Comparison of ENCODE assay signal across 1 cellular context in the genomic region with DNA sequence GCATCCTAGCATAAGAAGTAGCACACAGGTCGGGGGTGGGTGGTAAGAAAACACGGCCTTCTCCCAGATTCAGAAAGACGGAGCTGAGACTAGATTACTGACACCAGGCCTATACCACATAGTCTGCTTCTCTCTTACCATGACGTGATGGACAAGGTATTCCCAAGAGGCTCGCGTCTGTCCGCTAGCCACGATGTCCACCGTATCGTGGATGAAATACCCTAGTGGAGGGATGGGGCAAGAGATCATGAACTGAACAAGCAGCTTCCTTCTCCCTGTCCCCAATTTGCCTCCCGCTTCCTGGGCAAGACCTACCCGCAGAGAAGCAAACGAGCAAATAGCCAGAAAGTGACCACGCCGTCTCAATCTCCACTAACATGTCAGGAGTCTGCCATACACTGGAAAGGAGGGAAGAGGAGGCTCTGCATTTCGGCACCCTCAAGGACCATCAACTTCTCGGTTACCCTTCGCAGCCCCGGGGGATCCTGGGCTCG.
TF ChIP-seq lines count a peak whose summit lies in the region.

No MANE protein-coding gene starts in this region.

TF ChIP-seq in HEK293, 187 proteins besides CTCF, POLR2A, EP300 and RAD21 (continued from another document and continues in another):
- TF ChIP-seq ZIC2 (tag by site-specific recombination; IDR thresholded peaks at IDR 0.05) (no peak), ZNF449 (tag by site-specific recombination; IDR thresholded peaks at IDR 0.05) (no peak), ZNF324 (tag by site-specific recombination; IDR thresholded peaks at IDR 0.05) (peak; percentile 80), ZNF660 (tag by site-specific recombination; IDR thresholded peaks at IDR 0.05) (peak; percentile 1; the same call in 1 of the 2 replicates), ZNF514 (tag by site-specific recombination; IDR thresholded peaks at IDR 0.05) (no peak), ZBTB26 (tag by site-specific recombination; optimal IDR thresholded peaks at IDR 0.05) (no peak), ZNF561 (tag by site-specific recombination; IDR thresholded peaks at IDR 0.05; ENCODE audit: borderline replicate concordance) (0 out of 2 replicates have a peak, but pooled peaks have one; percentile 53), ZBTB21 (tag by site-specific recombination; IDR thresholded peaks at IDR 0.05) (peak; percentile 50), MYNN (tag by site-specific recombination; IDR thresholded peaks at IDR 0.05; ENCODE audit: borderline replicate concordance) (no peak), FEZF1 (tag by site-specific recombination; IDR thresholded peaks at IDR 0.05) (no peak), KLF16 (tag by site-specific recombination; IDR thresholded peaks at IDR 0.05) (no peak), ZNF221 (tag by site-specific recombination; IDR thresholded peaks at IDR 0.05; ENCODE audit: borderline replicate concordance) (no peak), ZNF670 (tag by site-specific recombination; IDR thresholded peaks at IDR 0.05; ENCODE audit: low read depth) (no peak), ZNF404 (tag by site-specific recombination; IDR thresholded peaks at IDR 0.05) (no peak), ZNF580 (tag by site-specific recombination; IDR thresholded peaks at IDR 0.05) (no peak), ZNF510 (tag by site-specific recombination; IDR thresholded peaks at IDR 0.05; ENCODE audit: insufficient replicate concordance) (no peak), ZNF639 (tag by site-specific recombination; IDR thresholded peaks at IDR 0.05) (peak; percentile 52; the same call in 1 of the 2 replicates), ZFHX2 (tag by site-specific recombination; conservative IDR thresholded peaks at IDR 0.05) (0 out of 2 replicates have a peak, but pooled peaks have one; percentile 36), ZNF223 (tag by site-specific recombination; IDR thresholded peaks at IDR 0.05) (no peak), ZNF394 (tag by site-specific recombination; IDR thresholded peaks at IDR 0.05; ENCODE audit: borderline replicate concordance) (peak; percentile 83), WT1 (tag by site-specific recombination; IDR thresholded peaks at IDR 0.05) (no peak; the same call in 1 of the 2 replicates), ZNF501 (tag by site-specific recombination; IDR thresholded peaks at IDR 0.05) (peak; percentile 78; the same call in 1 of the 2 replicates), ZNF629 (tag by site-specific recombination; IDR thresholded peaks at IDR 0.05) (peak; percentile 92), ZNF112 (tag by site-specific recombination; IDR thresholded peaks at IDR 0.05) (no peak), ZBTB44 (tag by site-specific recombination; IDR thresholded peaks at IDR 0.05) (no peak), ZNF26 (tag by site-specific recombination; IDR thresholded peaks at IDR 0.05) (no peak), SCRT1 (tag by site-specific recombination; IDR thresholded peaks at IDR 0.05; ENCODE audit: borderline replicate concordance) (no peak), KLF8 (tag by site-specific recombination; IDR thresholded peaks at IDR 0.05) (0 out of 2 replicates have a peak, but pooled peaks have one; percentile 2), ZBTB20 (tag by site-specific recombination; IDR thresholded peaks at IDR 0.05) (no peak), ZNF114 (tag by site-specific recombination; IDR thresholded peaks at IDR 0.05) (no peak), ZNF600 (tag by site-specific recombination; IDR thresholded peaks at IDR 0.05) (peak; percentile 72), KLF1 (tag by site-specific recombination; IDR thresholded peaks at IDR 0.05) (no peak), ZNF10 (tag by site-specific recombination; IDR thresholded peaks at IDR 0.05) (no peak), ZNF701 (tag by site-specific recombination; IDR thresholded peaks at IDR 0.05) (no peak), BCL11A (tag by site-specific recombination; IDR thresholded peaks at IDR 0.05; ENCODE audit: low read depth) (peak; percentile 100), PATZ1 (tag by site-specific recombination; IDR thresholded peaks at IDR 0.05) (no peak), ZBTB8A (tag by site-specific recombination; IDR thresholded peaks at IDR 0.05) (no peak), HOXA7 (CRISPR knock-in tag; IDR thresholded peaks at IDR 0.05; ENCODE audit: borderline replicate concordance) (no peak), ZNF184 (tag by site-specific recombination; IDR thresholded peaks at IDR 0.05) (no peak; the same call in 1 of the 2 replicates), OVOL3 (tag by site-specific recombination; IDR thresholded peaks at IDR 0.05) (0 out of 2 replicates have a peak, but pooled peaks have one; percentile 51), SETDB1 (IDR thresholded peaks at IDR 0.05; ENCODE audit: insufficient read length, low read length) (no peak), ZNF211 (tag by site-specific recombination; IDR thresholded peaks at IDR 0.05; ENCODE audit: low read depth) (no peak), ZBTB11 (tag by site-specific recombination; conservative IDR thresholded peaks at IDR 0.05; ENCODE audit: low read depth) (no peak), ZNF560 (tag by site-specific recombination; IDR thresholded peaks at IDR 0.05; ENCODE audit: borderline replicate concordance) (no peak), ZEB2 (tag by site-specific recombination; IDR thresholded peaks at IDR 0.05) (peak; percentile 90), ZNF707 (tag by site-specific recombination; IDR thresholded peaks at IDR 0.05) (no peak), IKZF3 (tag by site-specific recombination; IDR thresholded peaks at IDR 0.05) (no peak; the same call in 1 of the 2 replicates), KLF9 (tag by site-specific recombination; IDR thresholded peaks at IDR 0.05; ENCODE audit: low read depth) (no peak; the same call in 1 of the 2 replicates), KLF7 (tag by site-specific recombination; IDR thresholded peaks at IDR 0.05; ENCODE audit: borderline replicate concordance) (no peak)
- TF ChIP-seq, protein P1, sequence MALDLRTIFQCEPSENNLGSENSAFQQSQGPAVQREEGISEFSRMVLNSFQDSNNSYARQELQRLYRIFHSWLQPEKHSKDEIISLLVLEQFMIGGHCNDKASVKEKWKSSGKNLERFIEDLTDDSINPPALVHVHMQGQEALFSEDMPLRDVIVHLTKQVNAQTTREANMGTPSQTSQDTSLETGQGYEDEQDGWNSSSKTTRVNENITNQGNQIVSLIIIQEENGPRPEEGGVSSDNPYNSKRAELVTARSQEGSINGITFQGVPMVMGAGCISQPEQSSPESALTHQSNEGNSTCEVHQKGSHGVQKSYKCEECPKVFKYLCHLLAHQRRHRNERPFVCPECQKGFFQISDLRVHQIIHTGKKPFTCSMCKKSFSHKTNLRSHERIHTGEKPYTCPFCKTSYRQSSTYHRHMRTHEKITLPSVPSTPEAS (tag by site-specific recombination; IDR thresholded peaks at IDR 0.05): no peak; the same call in none of the 2 replicates
